In the genomic region with DNA sequence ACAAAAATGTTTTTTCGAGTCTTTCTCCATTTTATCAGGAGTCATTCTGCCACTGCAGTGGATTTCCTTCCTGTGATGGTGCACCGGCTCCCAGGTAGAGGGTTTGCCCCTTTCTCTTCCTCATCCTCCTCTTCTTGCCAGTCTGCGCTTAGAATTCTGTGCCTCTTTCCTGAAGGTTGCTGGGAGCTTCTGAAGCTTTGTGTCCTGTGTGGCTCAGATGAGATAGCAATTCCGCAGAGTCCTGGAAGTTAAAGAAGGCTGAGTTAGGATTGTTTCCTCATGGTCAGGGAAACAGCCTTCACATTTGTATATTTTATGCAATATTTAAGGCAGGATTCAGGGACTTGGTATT, we compare ENCODE assay signal across 9 cellular contexts. TPM values are rescaled to one million over a fixed set of nuclear protein-coding genes. Genes with fewer than 3 reads are reported as not detected.
DNase-seq lines count a peak whose midpoint lies in the region; ATAC-seq and TF ChIP-seq lines count a peak whose summit lies in the region.
"Had no signal": no experiment of that assay in that cellular context is flagged by ENCODE, and none has a peak within 500 bp of the region (broad histone marks: within the 10 kb centered on the region; RNA-seq: fewer than 3 reads in every experiment).

No MANE protein-coding gene starts in this region.

- peak overlapping the region; percentile 56 to 72 for H3K27ac ChIP-seq in coronary artery
- H3K27ac ChIP-seq in tibial nerve, result peak overlapping the region; percentile 56 to 82 (median 65)
- H3K27ac ChIP-seq: 22Rv1 had no signal

- H3K9me3 ChIP-seq in tibial nerve, result no peaks in the 10 kb centered on the region

- peak; percentile 45 for DNase-seq in NCI-H146 (lab: John Stamatoyannopoulos, UW)
- DNase-seq in NCI-H146 treated with DMSO at 0.1 percent for 48 hours (lab: John Stamatoyannopoulos, UW; ENCODE audit: unreplicated experiment), result no peak
- no peak for DNase-seq in coronary artery (ENCODE audit: low spot score)
- peak; percentile 61 for DNase-seq in midbrain (lab: John Stamatoyannopoulos, UW)
- no peak for DNase-seq in tibial nerve (ENCODE audit: low spot score in 2 of 2)
- no peak for DNase-seq in NCI-H345 treated with DMSO at 0.1 percent for 48 hours (lab: John Stamatoyannopoulos, UW; ENCODE audit: unreplicated experiment)
- DNase-seq in NCI-H2227 treated with DMSO at 0.1 percent for 48 hours (lab: John Stamatoyannopoulos, UW), result no peak

- WGBS in tibial nerve, 2 donors, result 9 to 21% methylated on average over 4 of the region's 4 CpGs

- no peak for ATAC-seq in GM21825 (IDR thresholded peaks at IDR 0.05; ENCODE audit: unreplicated experiment)

- H3K36me3 ChIP-seq in tibial nerve, result no peaks in the 10 kb centered on the region

- H3K4me3 ChIP-seq in coronary artery, result peak overlapping the region; percentile 65
- peak overlapping the region; percentile 30 to 51 (median 34) for H3K4me3 ChIP-seq in tibial nerve

- TF ChIP-seq CTCF in coronary artery (IDR thresholded peaks at IDR 0.05) (no peak), tibial nerve (IDR thresholded peaks at IDR 0.05) (no peak)

- H3K27me3 ChIP-seq in tibial nerve, result no peaks in the 10 kb centered on the region

- peaks cover 0 to 17% (median 5%) of the 10 kb centered on the region in 4 donors for H3K4me1 ChIP-seq in tibial nerve

- TF ChIP-seq POLR2A in tibial nerve (IDR thresholded peaks at IDR 0.05), result no peak

- TF ChIP-seq EP300 in tibial nerve (IDR thresholded peaks at IDR 0.05), result no peak

RNA-seq across cellular contexts. Expression of a gene that starts 0.3 kb away (rescaled TPM):
- 10 to 100 TPM in 3 of 4 donors, 1 to 10 TPM in 1; 5.1 to 31.2 (median 20.6) TPM for total RNA-seq in tibial nerve

RNA-seq across cellular contexts. Expression of a gene that starts 8.4 kb away (rescaled TPM):
- total RNA-seq in tibial nerve, result 1 to 10 TPM in 1 of 4 donors, not detected in 3; 2.4 TPM

RNA-seq across cellular contexts. Expression of a gene that starts 11.7 kb away (rescaled TPM):
- 10 to 100 TPM; 15.3 to 64.9 (median 33.5) TPM for total RNA-seq in tibial nerve

RNA-seq across cellular contexts. Expression of a gene that starts 50.7 kb away (rescaled TPM):
- 10 to 100 TPM; 24.3 to 40.0 (median 38.3) TPM for total RNA-seq in tibial nerve

Comparison
In these comparisons a context has a peak if more than half of its experiments do, and no peak if none do; other contexts are left out.
1. DNase-seq: peak in NCI-H146 (single experiment) and midbrain (single experiment); none in NCI-H146 treated with DMSO at 0.1 percent for 48 hours (single experiment), coronary artery (single experiment), tibial nerve (0 of 2), NCI-H345 treated with DMSO at 0.1 percent for 48 hours (single experiment) and NCI-H2227 treated with DMSO at 0.1 percent for 48 hours (single experiment).